ENCODE assay signal across 8 cellular contexts in the genomic region with DNA sequence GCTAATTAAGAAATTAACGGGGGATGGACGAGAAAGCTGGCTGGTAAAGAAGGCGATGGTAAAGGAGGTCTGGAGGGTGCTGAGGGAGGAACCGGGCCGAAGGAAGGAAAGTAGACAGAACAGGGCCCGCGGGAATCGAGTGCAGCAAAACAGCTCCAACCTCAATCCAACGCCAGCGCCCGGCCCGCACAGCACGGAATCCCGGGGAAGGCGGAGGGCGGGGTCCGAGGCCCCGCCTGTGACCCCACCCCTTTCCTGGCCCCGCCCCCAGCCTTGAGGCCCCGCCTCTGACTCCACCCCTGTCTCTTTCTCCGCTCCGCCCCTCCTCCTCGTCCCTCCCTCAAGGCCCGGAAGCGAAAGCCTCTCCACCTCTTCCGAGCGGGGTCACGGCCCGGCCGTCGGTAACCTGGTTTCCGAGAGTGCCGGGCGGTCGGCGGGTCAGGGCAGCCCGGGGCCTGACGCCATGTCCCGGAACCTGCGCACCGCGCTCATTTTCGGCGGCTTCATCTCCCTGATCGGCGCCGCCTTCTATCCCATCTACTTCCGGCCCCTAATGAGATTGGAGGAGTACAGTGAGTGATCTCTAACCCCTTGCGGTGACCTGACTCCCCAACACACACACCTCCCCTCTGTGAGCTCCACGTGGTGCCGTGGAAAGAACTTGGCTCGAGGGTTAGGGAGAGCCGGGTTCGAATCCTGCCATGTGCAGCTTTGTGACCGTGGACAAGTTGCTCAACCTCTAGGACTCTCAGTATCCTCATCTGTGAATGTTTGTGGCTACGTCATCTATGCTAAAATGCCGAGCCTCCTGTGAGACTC. TPM values are rescaled to one million over a fixed set of nuclear protein-coding genes. Genes with fewer than 3 reads are reported as not detected.
A peak's percentile ranks its signal among the peaks of the same experiment; 100 is the strongest.
DNase-seq lines count a peak whose midpoint lies in the region; ATAC-seq and TF ChIP-seq lines count a peak whose summit lies in the region.

TSS of gene SMIM20 (plus strand) at position 370 of the 819 bp plus-strand sequence. CDS start at position 464, 94 bp downstream.

- H3K9ac ChIP-seq in PC-3 (ENCODE audit: low read length) (peak within 1 kb of the TSS; percentile 84), muscle layer of colon (ENCODE audit: low read length) (peak within 1 kb of the TSS; percentile 91)

- no peaks in the 10 kb centered on the region for H3K27me3 Mint-ChIP-seq in IgD-negative memory B cell
- no peaks in the 10 kb centered on the region for H3K27me3 Mint-ChIP-seq in activated T-cell treated with anti-CD3 and anti-CD28 coated beads, Interleukin-2, amount 50 U/mL, for 24 hours

- H3K9me3 ChIP-seq in PC-3 (ENCODE audit: low read length) = no peaks in the 10 kb centered on the region
- H3K9me3 ChIP-seq in muscle layer of colon (ENCODE audit: low read length) = no peaks in the 10 kb centered on the region

- TSS peak; percentile 85 for BruUV-seq in PC-3 (replicated peaks; lab: Mats Ljungman, UMichigan)

- peak within 1 kb of the TSS; percentile 68 for H3K27ac ChIP-seq in PC-3 (ENCODE audit: low read length)
- H3K27ac ChIP-seq in muscle layer of colon (ENCODE audit: low read depth, low read length) = peak within 1 kb of the TSS; percentile 48

- H3K9me3 Mint-ChIP-seq in IgD-negative memory B cell = peaks cover 0 to 3% (median 0%) of the 10 kb centered on the region in 3 donors
- H3K9me3 Mint-ChIP-seq in activated T-cell treated with anti-CD3 and anti-CD28 coated beads, Interleukin-2, amount 50 U/mL, for 24 hours = no peaks in the 10 kb centered on the region

- ATAC-seq in GM21576 (IDR thresholded peaks at IDR 0.05; ENCODE audit: unreplicated experiment) = peak; percentile 94
- peak; percentile 96 for ATAC-seq in PC-3

- H3F3A ChIP-seq in PC-3 (ENCODE audit: low read length, unreplicated experiment) = no peaks in the 10 kb centered on the region

- TF ChIP-seq CTCF in PC-3 (conservative IDR thresholded peaks at IDR 0.05; ENCODE audit: low read depth, low read length) = no peak

- H4K20me1 ChIP-seq in PC-3 (ENCODE audit: low read length) = no peaks in the 10 kb centered on the region

- H3K4me2 ChIP-seq in PC-3 (ENCODE audit: low read length) = peak within 1 kb of the TSS; percentile 90

- H2AFZ ChIP-seq in PC-3 (ENCODE audit: low read length) = peak within 1 kb of the TSS; percentile 99

- peaks cover 25 to 32% (median 29%) of the 10 kb centered on the region in 3 donors for H3K4me1 Mint-ChIP-seq in IgD-negative memory B cell
- peaks cover 24% of the 10 kb centered on the region for H3K4me1 Mint-ChIP-seq in activated T-cell treated with anti-CD3 and anti-CD28 coated beads, Interleukin-2, amount 50 U/mL, for 24 hours (ENCODE audit: low read depth)

- H3K4me3 ChIP-seq in PC-3 (ENCODE audit: low read length) (peak within 1 kb of the TSS; percentile 96), muscle layer of colon (ENCODE audit: low read depth in 1 of 2, low read length in 2 of 2) (peak within 1 kb of the TSS; percentile 73 to 87)

- POLR2A ChIA-PET in PC-3 (lab: Charles Lee; ENCODE audit: unreplicated experiment) = no interaction called here

- H3K36me3 ChIP-seq in PC-3 (ENCODE audit: low read depth, low read length) (no peaks in the 10 kb centered on the region), muscle layer of colon (ENCODE audit: insufficient read depth, low read length) (no peaks in the 10 kb centered on the region)

- H3K4me1 ChIP-seq in PC-3 (ENCODE audit: insufficient read depth, low read length) = peaks cover 8% of the 10 kb centered on the region
- H3K4me1 ChIP-seq in muscle layer of colon (ENCODE audit: insufficient read depth, low read length) = peaks cover 20% of the 10 kb centered on the region

- peak within 1 kb of the TSS; percentile 98 to 99 (median 99) for H3K27ac Mint-ChIP-seq in IgD-negative memory B cell
- H3K27ac Mint-ChIP-seq in activated T-cell treated with anti-CD3 and anti-CD28 coated beads, Interleukin-2, amount 50 U/mL, for 24 hours = peak within 1 kb of the TSS; percentile 99

- CTCF ChIA-PET in PC-3 (lab: Charles Lee) = no interaction called here

- TF ChIP-seq POLR2A in erythroblast (IDR thresholded peaks at IDR 0.05; ENCODE audit: low read length) = peak; percentile 72

- peak within 1 kb of the TSS; percentile 95 to 99 (median 96) for H3K4me3 Mint-ChIP-seq in IgD-negative memory B cell
- H3K4me3 Mint-ChIP-seq in activated T-cell treated with anti-CD3 and anti-CD28 coated beads, Interleukin-2, amount 50 U/mL, for 24 hours = peak within 1 kb of the TSS; percentile 85

- intact Hi-C loops in PC-3 (cut with micrococcal nuclease) = loop anchor here (5.0 kb wide), 1 partner anchor 47 kb away; no protein-coding TSS in a partner anchor

- DNase-seq in DMS53 treated with DMSO at 0.1 percent for 48 hours (lab: John Stamatoyannopoulos, UW; ENCODE audit: unreplicated experiment) (peak; percentile 88), PC-3 (peak; percentile 80), erythroblast (lab: John Stamatoyannopoulos, UW) (peak; percentile 89 to 94)
- DNase-seq in activated T-cell treated with anti-CD3 and anti-CD28 coated beads, Interleukin-2, amount 50 U/mL, for 24 hours = peak; percentile 93
- DNase-seq in stimulated activated CD8-positive, alpha-beta memory T cell treated with anti-CD3 and anti-CD28 coated beads, Interleukin-7, amount 100 ng/mL, for 24 hours (ENCODE audit: low read depth) = peak; percentile 76

- H3K36me3 Mint-ChIP-seq in IgD-negative memory B cell = peaks cover 8% of the 10 kb centered on the region
- H3K36me3 Mint-ChIP-seq in activated T-cell treated with anti-CD3 and anti-CD28 coated beads, Interleukin-2, amount 50 U/mL, for 24 hours (ENCODE audit: low read depth) = peaks cover 14% of the 10 kb centered on the region

- H3K27me3 ChIP-seq in PC-3 (ENCODE audit: low read length) = no peaks in the 10 kb centered on the region
- H3K27me3 ChIP-seq in muscle layer of colon (ENCODE audit: control insufficient read depth in 1 of 2, insufficient read depth in 2 of 2, low read length in 2 of 2) = no peaks in the 10 kb centered on the region

- H3K79me2 ChIP-seq in PC-3 (ENCODE audit: low read length) = peaks cover 12% of the 10 kb centered on the region

- no peaks in the 10 kb centered on the region for H3K9me2 ChIP-seq in PC-3 (replicated peaks; ENCODE audit: low read length)

RNA-seq across cellular contexts. Expression of gene SMIM20, which starts in this region (rescaled TPM):
- polyA plus RNA-seq in IgD-negative memory B cell = 65.3 TPM
- 21.3 and 27.0 TPM in 2 replicates for total RNA-seq in PC-3 (2014; rRNA removed)

Comparison
In these comparisons a context has a peak if more than half of its experiments do, and no peak if none do; other contexts are left out.
1. Peak in every context shown above with its lines: DNase-seq, ATAC-seq, H3K4me3 ChIP-seq and H3K27ac ChIP-seq.